33 cellular contexts compared by ENCODE assay signal in genomic region chr5:15492545-15492944, GRCh38. TPM values are rescaled to one million over a fixed set of nuclear protein-coding genes. Genes with fewer than 3 reads are reported as not detected.
"Had no signal": no experiment of that assay in that cellular context is flagged by ENCODE, and none has a peak within 500 bp of the region (broad histone marks: within the 10 kb centered on the region; RNA-seq: fewer than 3 reads in every experiment).

No MANE protein-coding gene starts in this region.

- FAIRE-seq: kidney, small intestine had no signal

- DNase-seq: activated CD4-positive, alpha-beta T cell treated with anti-CD3 and anti-CD28 coated beads for 4 hours; activated CD4-positive, alpha-beta T cell treated with anti-CD3 and anti-CD28 coated beads, Interleukin-2, amount 50 U/mL, for 4 hours; activated CD8-positive, alpha-beta memory T cell treated with anti-CD3 and anti-CD28 coated beads for 24 hours; activated effector memory CD4-positive, alpha-beta T cell treated with Interleukin-2 at 50 U/mL for 16 hours; activated naive CD4-positive, alpha-beta T cell treated with Interleukin-2 at 50 U/mL for 16 hours; activated naive CD8-positive, alpha-beta T cell treated with anti-CD3 and anti-CD28 coated beads for 36 hours; adrenal gland; cortex of kidney; endodermal cell; head of caudate nucleus; hippocampal formation; immature natural killer cell; kidney; left colon; mammary epithelial cell; naive B cell; nephron progenitor cell; sigmoid colon; small intestine; stimulated activated CD4-positive, alpha-beta T cell treated with anti-CD3 and anti-CD28 coated beads, Interleukin-1b, Interleukin-23, amount 100 ng/mL, for 48 hours; stimulated activated CD4-positive, alpha-beta T cell treated with anti-CD3 and anti-CD28 coated beads, Interleukin-4, amount 100 ng/mL, for 4 hours; stimulated activated CD8-positive, alpha-beta memory T cell treated with anti-CD3 and anti-CD28 coated beads, Interleukin-4, amount 100 ng/mL, for 48 hours; stimulated activated naive CD8-positive, alpha-beta T cell treated with anti-CD3 and anti-CD28 coated beads, Interleukin-15, amount 100 ng/mL, for 72 hours; substantia nigra; thyroid gland; upper lobe of left lung had no signal

- H3K27ac ChIP-seq: adrenal gland, ascending aorta, epithelial cell of prostate, neutrophil, sigmoid colon, thyroid gland, upper lobe of left lung had no signal

- H3K27me3 ChIP-seq: adrenal gland, ascending aorta, sigmoid colon, thyroid gland, upper lobe of left lung had no signal

- ATAC-seq: left colon; stimulated activated memory B cell treated with anti-CD40 and anti-IgM and Interleukin-4, amounts not matched to agents 10 μg/mL and 1 μg/mL and 100 μg/mL, for 72 hours; stimulated activated naive CD8-positive, alpha-beta T cell treated with anti-CD3 and anti-CD28 coated beads, Interleukin-15, amount 100 ng/mL, for 72 hours had no signal

- H3K4me3 ChIP-seq: adrenal gland, ascending aorta, sigmoid colon, thyroid gland, upper lobe of left lung had no signal

- H3K36me3 ChIP-seq: adrenal gland, ascending aorta, neutrophil, sigmoid colon, thyroid gland, upper lobe of left lung had no signal

- H3K27ac Mint-ChIP-seq: activated naive CD8-positive, alpha-beta T cell treated with anti-CD3 and anti-CD28 coated beads for 36 hours; brain; endodermal cell; immature natural killer cell; mesothelial cell of epicardium; naive B cell; nephron progenitor cell; stimulated activated memory B cell treated with anti-CD40 and anti-IgM and Interleukin-4, amounts not matched to agents 10 μg/mL and 1 μg/mL and 100 μg/mL, for 72 hours; stimulated activated naive CD8-positive, alpha-beta T cell treated with anti-CD3 and anti-CD28 coated beads, Interleukin-15, amount 100 ng/mL, for 72 hours had no signal

- H3K9me3 Mint-ChIP-seq: brain, endodermal cell, mesothelial cell of epicardium, nephron progenitor cell had no signal

- H3K9me3 ChIP-seq: adrenal gland, ascending aorta, neutrophil, sigmoid colon, thyroid gland, upper lobe of left lung had no signal

- H3K36me3 Mint-ChIP-seq: activated naive CD8-positive, alpha-beta T cell treated with anti-CD3 and anti-CD28 coated beads for 36 hours; brain; immature natural killer cell; mesothelial cell of epicardium; naive B cell; stimulated activated memory B cell treated with anti-CD40 and anti-IgM and Interleukin-4, amounts not matched to agents 10 μg/mL and 1 μg/mL and 100 μg/mL, for 72 hours had no signal

- H3K4me1 ChIP-seq: ascending aorta, sigmoid colon, thyroid gland, upper lobe of left lung had no signal

RNA-seq across cellular contexts. Expression of gene FBXL7, which starts 7.4 kb away (rescaled TPM):
- total RNA-seq: activated naive CD8-positive, alpha-beta T cell treated with anti-CD3 and anti-CD28 coated beads for 36 hours; T-helper 1 cell treated with Interleukin-12 subunit alpha and Interleukin-12 subunit beta and Interleukin-4 antibody, amounts not matched to agents 30 ng/mL and 1 ng/mL, for 36 hours had no signal
- polyA plus RNA-seq: immature natural killer cell had no signal
